Comparison of ENCODE assay signal across 15 cellular contexts in the genomic region with DNA sequence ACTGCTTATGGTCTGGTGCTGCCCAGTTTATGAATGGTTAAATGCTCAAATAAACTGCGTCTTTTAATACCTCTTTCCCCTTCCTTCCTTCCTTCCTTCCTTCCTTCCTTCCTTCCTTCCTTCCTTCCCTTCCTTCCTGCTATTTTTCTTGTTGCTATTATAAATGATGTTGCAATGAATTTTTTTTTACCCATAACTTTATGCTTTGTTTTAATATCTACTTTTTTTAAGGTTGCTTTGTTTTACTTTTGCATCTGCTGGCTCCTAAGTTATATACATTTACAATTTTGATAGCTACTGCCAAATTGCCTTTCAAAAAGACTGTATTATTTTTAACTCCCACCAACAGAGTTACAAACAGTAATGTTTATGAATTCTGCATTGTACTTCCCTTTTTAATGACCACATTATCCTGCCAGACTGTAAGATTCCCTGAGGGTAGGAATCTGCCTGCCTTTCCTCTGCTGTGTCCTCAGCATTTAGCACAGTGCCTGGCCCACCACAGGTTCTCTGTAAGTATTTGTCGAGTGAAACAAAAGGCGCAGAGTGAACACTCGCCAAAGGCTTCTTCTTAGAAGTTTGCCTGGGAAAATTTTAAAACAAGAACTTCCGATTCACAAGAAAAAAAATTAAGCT. TPM values are rescaled to one million over a fixed set of nuclear protein-coding genes. Genes with fewer than 3 reads are reported as not detected.
"Had no signal": no experiment of that assay in that cellular context is flagged by ENCODE, and none has a peak within 500 bp of the region (broad histone marks: within the 10 kb centered on the region; RNA-seq: fewer than 3 reads in every experiment).

No MANE protein-coding gene starts in this region.

- H3K36me3 Mint-ChIP-seq: natural killer cell had no signal

- H3K4me1 Mint-ChIP-seq: activated CD4-positive, alpha-beta T cell treated with anti-CD3 and anti-CD28 coated beads, Interleukin-2, amount 10 ng/mL, durations not matched to agents 24 days and 14 days; natural killer cell had no signal

- H3K27ac ChIP-seq: dorsolateral prefrontal cortex, thyroid gland had no signal

- H3K9me3 ChIP-seq: thyroid gland had no signal

- H3K36me3 ChIP-seq: thyroid gland had no signal

- DNase-seq: activated CD4-positive, alpha-beta T cell treated with anti-CD3 and anti-CD28 coated beads, Interleukin-2, amount 10 ng/mL, durations not matched to agents 24 days and 14 days; activated naive CD4-positive, alpha-beta T cell; aorta; dorsolateral prefrontal cortex; natural killer cell; nucleus accumbens; right cardiac atrium; T-helper 9 cell; thyroid gland had no signal

- H3K27me3 ChIP-seq: thyroid gland had no signal

- H3K4me3 ChIP-seq: dorsolateral prefrontal cortex, thyroid gland had no signal

- H3K4me1 ChIP-seq: thyroid gland had no signal

- H3K9me3 Mint-ChIP-seq: activated CD4-positive, alpha-beta T cell treated with anti-CD3 and anti-CD28 coated beads, Interleukin-2, amount 10 ng/mL, durations not matched to agents 24 days and 14 days; activated T-helper 1 cell treated with anti-CD3 and anti-CD28 coated beads, Interleukin-12 subunit alpha, Interleukin-12 subunit beta, Interleukin-2, Interleukin-4 antibody, amounts not matched to agents 30 ng/mL and 10 ng/mL and 1 ng/mL, durations not matched to agents 14 hours and 24 hours and 36 hours; natural killer cell had no signal

- ATAC-seq: esophagus mucosa, natural killer cell, right cardiac atrium had no signal

- H3K4me3 Mint-ChIP-seq: activated CD4-positive, alpha-beta T cell treated with anti-CD3 and anti-CD28 coated beads, Interleukin-2, amount 10 ng/mL, durations not matched to agents 24 days and 14 days; activated T-helper 1 cell treated with anti-CD3 and anti-CD28 coated beads, Interleukin-12 subunit alpha, Interleukin-12 subunit beta, Interleukin-2, Interleukin-4 antibody, amounts not matched to agents 30 ng/mL and 10 ng/mL and 1 ng/mL, durations not matched to agents 14 hours and 24 hours and 36 hours; natural killer cell had no signal

- H3K27ac Mint-ChIP-seq: activated CD4-positive, alpha-beta T cell treated with anti-CD3 and anti-CD28 coated beads, Interleukin-2, amount 10 ng/mL, durations not matched to agents 24 days and 14 days; activated T-helper 1 cell treated with anti-CD3 and anti-CD28 coated beads, Interleukin-12 subunit alpha, Interleukin-12 subunit beta, Interleukin-2, Interleukin-4 antibody, amounts not matched to agents 30 ng/mL and 10 ng/mL and 1 ng/mL, durations not matched to agents 14 hours and 24 hours and 36 hours; natural killer cell had no signal

RNA-seq across cellular contexts. Expression of gene KIF4B, which starts 36.9 kb away (rescaled TPM):
- total RNA-seq: activated CD4-positive, alpha-beta T cell treated with anti-CD3 and anti-CD28 coated beads, Interleukin-2, amount 10 ng/mL, durations not matched to agents 24 days and 14 days; esophagus mucosa; fibroblast of villous mesenchyme; left lobe of liver; mammary epithelial cell; mucosa of gallbladder; natural killer cell; thyroid gland had no signal
